In genomic region chr12:12032771-12033588, GRCh38 we compare ENCODE assay signal across 8 cellular contexts. TPM values are rescaled to one million over a fixed set of nuclear protein-coding genes. Genes with fewer than 3 reads are reported as not detected.
DNase-seq lines count a peak whose midpoint lies in the region; ATAC-seq, FAIRE-seq and TF ChIP-seq lines count a peak whose summit lies in the region.

No MANE protein-coding gene starts in this region.

- H3K9me3 ChIP-seq in BLaER1 (no peaks in the 10 kb centered on the region), H9 (ENCODE audit: control insufficient read depth, low read depth, low read length) (no peaks in the 10 kb centered on the region), keratinocyte (ENCODE audit: control insufficient read depth, low read depth, low read length) (no peaks in the 10 kb centered on the region)

- dilution Hi-C loops in keratinocyte (cut with MboI; ENCODE audit: extremely low pct_ligation_motif_present, low sequenced_read_pairs) = loop anchor here (25.0 kb wide), 1 partner anchor 446 kb away; no protein-coding TSS in a partner anchor

- H4K20me1 ChIP-seq in BLaER1 (no peaks in the 10 kb centered on the region), H9 (ENCODE audit: control insufficient read depth, insufficient read depth, insufficient read length) (no peaks in the 10 kb centered on the region), keratinocyte (ENCODE audit: control insufficient read depth, extremely low read depth, insufficient read depth, low read length) (no peaks in the 10 kb centered on the region)

- H3K36me3 ChIP-seq in BLaER1 = no peaks in the 10 kb centered on the region
- no peaks in the 10 kb centered on the region for H3K36me3 ChIP-seq in keratinocyte (ENCODE audit: control insufficient read depth in 2 of 2, extremely low read depth in 1 of 2, insufficient read depth in 2 of 2, low read length in 2 of 2)

- H3K4me1 ChIP-seq in BLaER1 (peaks cover 19% of the 10 kb centered on the region), H9 (ENCODE audit: insufficient read depth, low read length) (peaks cover 2% of the 10 kb centered on the region; the same call in 1 of the 2 replicates), keratinocyte (ENCODE audit: control insufficient read depth, extremely low read depth, insufficient read depth, low read length) (peaks cover 11% of the 10 kb centered on the region)

- H3T11ph ChIP-seq in H9 (ENCODE audit: low read length) = no peak overlapping the region

- no peak overlapping the region for H2BK20ac ChIP-seq in H9 (ENCODE audit: low read depth, low read length, poor library complexity, severe bottlenecking)

- peak; percentile 89 for TF ChIP-seq CTCF in H9 (conservative IDR thresholded peaks at IDR 0.05)
- peak; percentile 77 to 89 (median 85) for TF ChIP-seq CTCF in keratinocyte (optimal IDR thresholded peaks at IDR 0.05 in 1 of 3, IDR thresholded peaks at IDR 0.05 in 1 of 3, conservative IDR thresholded peaks at IDR 0.05 in 1 of 3; ENCODE audit: extremely low read depth in 1 of 3, insufficient read depth in 2 of 3, low read length in 3 of 3)

- H3K23ac ChIP-seq in H9 (ENCODE audit: insufficient read length, low read depth, low read length) = no peak overlapping the region

- peak overlapping the region; percentile 65 for H3K4me3 ChIP-seq in BLaER1
- peak overlapping the region; percentile 17 to 52 (median 20) for H3K4me3 ChIP-seq in keratinocyte (ENCODE audit: control insufficient read depth in 2 of 3, extremely low read depth in 1 of 3, insufficient read depth in 2 of 3, low read depth in 1 of 3, low read length in 3 of 3)

- no peak overlapping the region for H3K56ac ChIP-seq in H9 (ENCODE audit: insufficient read length, low read depth, low read length)

- peaks cover 4% of the 10 kb centered on the region for H3K23me2 ChIP-seq in H9 (ENCODE audit: insufficient read length, low read depth, low read length, poor library complexity, severe bottlenecking)

- H3K27ac Mint-ChIP-seq in H9 = peak overlapping the region in 2 of 3 experiments; percentile 49 to 62; a peak in 3 of 7 replicates

- no peak overlapping the region for H4K5ac ChIP-seq in H9 (ENCODE audit: insufficient read length, low read depth, low read length)

- H3K4me3 Mint-ChIP-seq in H9 = peak overlapping the region; percentile 53 to 64

- H2BK120ac ChIP-seq in H9 (ENCODE audit: low read depth, low read length, poor library complexity, severe bottlenecking) = no peak overlapping the region

- peak; percentile 88 for DNase-seq in H9
- peak; percentile 55 for DNase-seq in NCI-H2171 treated with DMSO at 0.1 percent for 48 hours (lab: John Stamatoyannopoulos, UW)
- DNase-seq in cerebellum (ENCODE audit: low spot score) = peak; percentile 70
- peak; percentile 68 for DNase-seq in keratinocyte (ENCODE audit: low read depth, low spot score)
- peak; percentile 77 for DNase-seq in smooth muscle cell of the brain vasculature (ENCODE audit: low read depth, low spot score)

- peak overlapping the region; percentile 68 for H3K18ac ChIP-seq in H9 (ENCODE audit: insufficient read length, low read depth, low read length)

- peak; percentile 57 to 60 for ATAC-seq in activated CD4-positive, CD25-positive, alpha-beta regulatory T cell treated with anti-CD3 and anti-CD28 coated beads, Interleukin-2, amount 50 U/mL, for 24 hours
- ATAC-seq in GM18909 (IDR thresholded peaks at IDR 0.05; ENCODE audit: poor library complexity, unreplicated experiment) = no peak

- H3K79me2 ChIP-seq in H9 (ENCODE audit: insufficient read depth, low read length) (no peaks in the 10 kb centered on the region), keratinocyte (ENCODE audit: control insufficient read depth, insufficient read depth, low read length) (no peaks in the 10 kb centered on the region)

- H3K9ac ChIP-seq in BLaER1 (peak overlapping the region; percentile 69), H9 (ENCODE audit: extremely low read depth, insufficient read length, low read length) (peak overlapping the region; percentile 38), keratinocyte (ENCODE audit: control insufficient read depth, extremely low read depth, insufficient read depth, low read length) (peak overlapping the region; percentile 17)

- H3K27ac ChIP-seq in BLaER1 = peak overlapping the region; percentile 72
- H3K27ac ChIP-seq in H9 (ENCODE audit: insufficient read length, low read depth, low read length) = no peak overlapping the region
- H3K27ac ChIP-seq in keratinocyte (ENCODE audit: control insufficient read depth, insufficient read depth, low read length) = no peak overlapping the region

- FAIRE-seq in keratinocyte (lab: Jason Lieb, UNC) = peak; percentile 96

- H2BK15ac ChIP-seq in H9 (ENCODE audit: low read depth, low read length) = no peak overlapping the region

- H3K14ac ChIP-seq in H9 (ENCODE audit: insufficient read depth, low read length) = peak overlapping the region; percentile 91

- peaks cover 5% of the 10 kb centered on the region for H3K27me3 Mint-ChIP-seq in H9 (ENCODE audit: low read depth)

- H3K4ac ChIP-seq in H9 (ENCODE audit: low read depth, low read length) = no peak overlapping the region

- H3K4me1 Mint-ChIP-seq in H9 = peaks cover 7 to 8% of the 10 kb centered on the region in 2 experiments

- H4K91ac ChIP-seq in H9 (ENCODE audit: insufficient read length, low read depth, low read length) = no peak overlapping the region

- peaks cover 2 to 10% of the 10 kb centered on the region in 2 experiments; a peak in 2 of 5 replicates for H3K9me3 Mint-ChIP-seq in H9

- no peak overlapping the region for H2BK5ac ChIP-seq in H9 (ENCODE audit: insufficient read length, low read length)

- no peaks in the 10 kb centered on the region for H3K27me3 ChIP-seq in BLaER1
- no peaks in the 10 kb centered on the region for H3K27me3 ChIP-seq in H9 (ENCODE audit: insufficient read depth, low read length)
- no peaks in the 10 kb centered on the region for H3K27me3 ChIP-seq in keratinocyte (ENCODE audit: control insufficient read depth, extremely low read depth, insufficient read depth, low read length)

- H2AFZ ChIP-seq in H9 (ENCODE audit: low read length) (peak overlapping the region; percentile 97), keratinocyte (ENCODE audit: control insufficient read depth, low read length) (peak overlapping the region; percentile 67)

- H2BK12ac ChIP-seq in H9 (ENCODE audit: insufficient read length, low read depth, low read length) = peak overlapping the region; percentile 56

- no peaks in the 10 kb centered on the region for H3K9me1 ChIP-seq in keratinocyte (ENCODE audit: control insufficient read depth, extremely low read depth, insufficient read depth, low read length)

- H2AK5ac ChIP-seq in H9 (ENCODE audit: insufficient read length, low read length) = no peak overlapping the region

- H3K79me1 ChIP-seq in H9 (ENCODE audit: insufficient read depth, low read depth, low read length, poor library complexity, severe bottlenecking) = no peaks in the 10 kb centered on the region

- WGBS in H9 (ENCODE audit: extremely low coverage, insufficient read length, low lambda C conversion rate) = no CpG with 5 or more reads among the region's 24 CpGs

- no peaks in the 10 kb centered on the region; a peak in 3 of 7 replicates for H3K36me3 Mint-ChIP-seq in H9 (ENCODE audit: insufficient read depth in 1 of 3, low read depth in 3 of 3)

- H4K8ac ChIP-seq in H9 (replicated peaks; ENCODE audit: insufficient read length, low read depth, low read length) = no peak overlapping the region

- H3K4me2 ChIP-seq in BLaER1 (peak overlapping the region; percentile 99), H9 (ENCODE audit: insufficient read depth, insufficient read length, low read length) (peak overlapping the region; percentile 74), keratinocyte (ENCODE audit: control insufficient read depth, extremely low read depth, insufficient read depth, low read depth, low read length) (peak overlapping the region; percentile 84)

RNA-seq across cellular contexts. Expression of gene BCL2L14, which starts 37.8 kb away (rescaled TPM):
- total RNA-seq in H9 (2021) (0.28 and 0.42 TPM in 2 replicates), cerebellum (not detected)
- not detected in 3 replicates for polyA plus RNA-seq in keratinocyte
- not detected for polyA plus RNA-seq in keratinocyte (2011; ENCODE audit: low read depth)
- not detected in 2 replicates for polyA plus RNA-seq in keratinocyte (2011; cell fraction: cytosol; rRNA removed)
- not detected in 2 replicates for polyA plus RNA-seq in keratinocyte (2011; cell fraction: nucleus; rRNA removed)
- 0.07 TPM in 1 of 2 replicates, not detected in the other for polyA plus RNA-seq in keratinocyte (2012; ENCODE audit: low replicate concordance)
- polyA minus RNA-seq in keratinocyte = not detected in 3 replicates
- not detected for polyA minus RNA-seq in keratinocyte (2011; cell fraction: cytosol; rRNA and poly(A)+ RNA removed)
- polyA minus RNA-seq in keratinocyte (2011; cell fraction: nucleus; rRNA and poly(A)+ RNA removed) = not detected in 2 replicates

Comparison
In these comparisons a context has a peak if more than half of its experiments do, and no peak if none do; other contexts are left out.
1. H3K9ac ChIP-seq: peak in every context shown above with its lines; median percentile 69 in BLaER1; 38 in H9; 17 in keratinocyte.